Comparison of ENCODE assay signal across 13 cellular contexts in the genomic region with DNA sequence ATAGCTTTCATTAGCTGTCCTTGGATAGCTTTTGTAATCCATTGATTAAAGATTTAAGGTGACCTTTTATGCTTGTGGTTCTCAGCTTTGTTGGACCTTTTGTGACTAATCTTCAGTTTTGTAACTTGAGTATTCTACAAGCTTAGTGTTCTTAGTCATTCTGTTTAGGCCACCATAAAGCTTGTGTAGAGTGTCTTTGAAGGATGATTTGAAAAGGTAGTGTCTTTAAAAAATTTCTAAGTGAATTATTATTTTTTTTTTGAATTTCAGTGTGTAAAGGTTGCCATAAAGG. TPM values are rescaled to one million over a fixed set of nuclear protein-coding genes. Genes with fewer than 3 reads are reported as not detected.
DNase-seq lines count a peak whose midpoint lies in the region; ATAC-seq, FAIRE-seq and TF ChIP-seq lines count a peak whose summit lies in the region.
"Had no signal": no experiment of that assay in that cellular context is flagged by ENCODE, and none has a peak within 500 bp of the region (broad histone marks: within the 10 kb centered on the region; RNA-seq: fewer than 3 reads in every experiment).

No MANE protein-coding gene starts in this region.

- intact Hi-C loops in mammary epithelial cell (cut with micrococcal nuclease) = no loop called here

- H3K4me2 ChIP-seq in mammary epithelial cell (ENCODE audit: insufficient read depth, low read depth, low read length) (no peak overlapping the region), osteoblast (ENCODE audit: insufficient read depth, low read length) (peak overlapping the region; percentile 87)

- H3K4me1 ChIP-seq in mammary epithelial cell (ENCODE audit: insufficient read depth, low read length) (peaks cover 30% of the 10 kb centered on the region), osteoblast (ENCODE audit: insufficient read depth, low read length) (peaks cover 60% of the 10 kb centered on the region)

- CTCF ChIA-PET in mammary epithelial cell (lab: Charles Lee; ENCODE audit: low non-redundant PET) = no interaction called here

- H2AFZ ChIP-seq in mammary epithelial cell (ENCODE audit: low read depth, low read length) = no peak overlapping the region
- no peak overlapping the region for H2AFZ ChIP-seq in osteoblast (ENCODE audit: low read length)

- in situ Hi-C loops in mammary epithelial cell (cut with MboI; ENCODE audit: low sequenced_read_pairs in 2 of 2) = no loop called here

- H3K36me3 ChIP-seq in mammary epithelial cell (ENCODE audit: insufficient read depth, low read length) (peaks cover 25% of the 10 kb centered on the region), osteoblast (ENCODE audit: insufficient read depth, low read length) (peaks cover 45% of the 10 kb centered on the region)
- H3K36me3 ChIP-seq: colonic mucosa had no signal

- no peak for TF ChIP-seq POLR2A in GM18505 (IDR thresholded peaks at IDR 0.05; ENCODE audit: borderline replicate concordance, extremely low read depth, insufficient read depth, insufficient read length)

- H3K27me3 ChIP-seq in mammary epithelial cell (ENCODE audit: insufficient read depth, low read length) (no peaks in the 10 kb centered on the region), osteoblast (ENCODE audit: insufficient read depth, low read length) (no peaks in the 10 kb centered on the region)
- H3K27me3 ChIP-seq: colonic mucosa had no signal

- H3K79me2 ChIP-seq in mammary epithelial cell (ENCODE audit: insufficient read depth, low read length) = peaks cover 100% of the 10 kb centered on the region
- H3K79me2 ChIP-seq in osteoblast (ENCODE audit: insufficient read depth, low read length) = peaks cover 100% of the 10 kb centered on the region

- H3K9me3 ChIP-seq in mammary epithelial cell (replicated peaks; ENCODE audit: insufficient read depth, low read length) (no peaks in the 10 kb centered on the region), osteoblast (ENCODE audit: low read depth, low read length) (no peaks in the 10 kb centered on the region)
- H3K9me3 ChIP-seq: colonic mucosa, lower lobe of right lung had no signal

- no peak overlapping the region for H3K27ac ChIP-seq in mammary epithelial cell (ENCODE audit: insufficient read depth, low read depth, low read length)
- peak overlapping the region; percentile 49 for H3K27ac ChIP-seq in osteoblast (ENCODE audit: low read depth, low read length)
- H3K27ac ChIP-seq: colonic mucosa, lower lobe of right lung had no signal

- dilution Hi-C loops in mammary epithelial cell (cut with HindIII; ENCODE audit: low sequenced_read_pairs) = no loop called here

- ATAC-seq in HG03159 (IDR thresholded peaks at IDR 0.05; ENCODE audit: unreplicated experiment) (no peak), GM18505 (IDR thresholded peaks at IDR 0.05; ENCODE audit: unreplicated experiment) (no peak)
- ATAC-seq: lower lobe of right lung had no signal

- no peak overlapping the region for H3K4me3 ChIP-seq in mammary epithelial cell (replicated peaks in 1 of 3; ENCODE audit: insufficient read depth in 1 of 3, low read depth in 2 of 3, low read length in 3 of 3)
- no peak overlapping the region for H3K4me3 ChIP-seq in osteoblast (ENCODE audit: insufficient read depth, low read length)
- H3K4me3 ChIP-seq: colonic mucosa, lower lobe of right lung had no signal

- DNase-seq in HCEC 1CT (peak; percentile 74), RCC 7860 (ENCODE audit: low spot score) (peak; percentile 23), mammary epithelial cell (peak; percentile 50), osteoblast (ENCODE audit: insufficient read length, low spot score, missing footprints) (no peak), T-helper 1 cell (no peak)
- DNase-seq: colonic mucosa; head of caudate nucleus; lower lobe of right lung; posterior cingulate gyrus; stimulated activated CD4-positive, alpha-beta T cell treated with anti-CD3 and anti-CD28 coated beads, Interleukin-4, amount 100 ng/mL, for 1 hour; T1000 had no signal

- no TSS peak for BruUV-seq in mammary epithelial cell (replicated peaks; lab: Mats Ljungman, UMichigan)

- peak; percentile 65 for FAIRE-seq in RCC 7860 (lab: Jason Lieb, UNC)

- TF ChIP-seq CTCF in mammary epithelial cell (conservative IDR thresholded peaks at IDR 0.05 in 1 of 2, IDR thresholded peaks at IDR 0.05 in 1 of 2; ENCODE audit: extremely low read depth in 1 of 2, insufficient read depth in 1 of 2, low read depth in 1 of 2, low read length in 2 of 2) = no peak
- no peak for TF ChIP-seq CTCF in osteoblast (IDR thresholded peaks at IDR 0.05; ENCODE audit: extremely low read depth, low read depth, low read length)

- no peak overlapping the region for H3K9ac ChIP-seq in mammary epithelial cell (ENCODE audit: insufficient read depth, low read length)

- H4K20me1 ChIP-seq in mammary epithelial cell (ENCODE audit: insufficient read depth, low read length) (peaks cover 29% of the 10 kb centered on the region), osteoblast (ENCODE audit: insufficient read depth, low read length) (peaks cover 97% of the 10 kb centered on the region)

RNA-seq across cellular contexts. Expression of gene MORF4L1, which starts 7.5 kb away (rescaled TPM):
- total RNA-seq in mammary epithelial cell (100 to 1,000 TPM; 236 to 275 TPM), osteoblast (446 and 456 TPM in 2 replicates)
- 193 TPM for polyA plus RNA-seq in mammary epithelial cell
- 163 TPM for polyA minus RNA-seq in mammary epithelial cell

Comparison
In these comparisons a context has a peak if more than half of its experiments do, and no peak if none do; other contexts are left out.
1. DNase-seq: peak in HCEC 1CT (single experiment), RCC 7860 (single experiment) and mammary epithelial cell (single experiment); none in osteoblast (single experiment) and T-helper 1 cell (0 of 5).